Comparison of ENCODE assay signal across 13 cellular contexts in the genomic region with DNA sequence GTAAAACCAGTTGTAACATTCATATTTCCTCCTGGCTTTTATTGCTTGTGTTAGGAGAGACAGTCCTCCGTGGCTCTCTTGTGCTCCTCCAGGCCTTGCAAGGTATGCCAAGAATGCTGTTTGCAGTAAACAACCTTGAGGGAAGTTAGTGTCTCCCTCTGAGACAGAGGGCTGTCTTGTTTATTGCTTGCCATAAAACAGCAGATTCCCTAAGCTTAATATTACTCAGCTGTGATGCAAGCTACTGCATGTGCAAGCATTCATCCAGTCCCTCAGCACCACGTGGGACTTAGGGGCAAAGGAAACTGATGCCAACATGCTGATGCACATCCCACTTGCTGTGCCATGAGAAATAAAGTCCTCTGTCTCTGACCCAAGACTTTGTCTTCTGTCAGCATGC. TPM values are rescaled to one million over a fixed set of nuclear protein-coding genes. Genes with fewer than 3 reads are reported as not detected.
DNase-seq lines count a peak whose midpoint lies in the region; ATAC-seq and TF ChIP-seq lines count a peak whose summit lies in the region.
"Had no signal": no experiment of that assay in that cellular context is flagged by ENCODE, and none has a peak within 500 bp of the region (broad histone marks: within the 10 kb centered on the region; RNA-seq: fewer than 3 reads in every experiment).

No MANE protein-coding gene starts in this region.

- CTCF ChIA-PET in mammary epithelial cell (lab: Charles Lee; ENCODE audit: low non-redundant PET): interaction anchor here (0.6 to 1.2 kb wide), 3 partner anchors 10 to 13 kb away, joined by 3 to 13 read pairs (median 3); no protein-coding TSS in a partner anchor
- CTCF ChIA-PET in CD8-positive, alpha-beta memory T cell (lab: Charles Lee): interaction anchor here (1.1 to 5.0 kb wide), 3 partner anchors 11 to 162 kb away, joined by 3 to 50 read pairs (median 27); no protein-coding TSS in a partner anchor

- H4K20me1 ChIP-seq in mammary epithelial cell (ENCODE audit: insufficient read depth, low read length): no peaks in the 10 kb centered on the region

- peaks cover 86% of the 10 kb centered on the region for H3K79me2 ChIP-seq in mammary epithelial cell (ENCODE audit: insufficient read depth, low read length)

- DNase-seq in HT1080 (ENCODE audit: low read depth) (peak; percentile 62), mammary epithelial cell (peak; percentile 93), kidney glomerular epithelial cell (lab: John Stamatoyannopoulos, UW) (peak; percentile 29), superior temporal gyrus (ENCODE audit: extremely low spot score) (peak; percentile 79), NCI-H526 treated with DMSO at 0.1 percent for 48 hours (lab: John Stamatoyannopoulos, UW) (no peak)
- no peak for DNase-seq in activated CD4-positive, alpha-beta T cell treated with anti-CD3 and anti-CD28 coated beads for 4 hours
- DNase-seq in activated naive CD4-positive, alpha-beta T cell treated with anti-CD3 and anti-CD28 coated beads, Interleukin-2, amount 50 U/mL, for 72 hours (ENCODE audit: low spot score in 2 of 2): no peak
- no peak for DNase-seq in CD8-positive, alpha-beta memory T cell
- DNase-seq: H7; naive thymus-derived CD8-positive, alpha-beta T cell; stimulated activated naive CD4-positive, alpha-beta T cell treated with Interleukin-2 at 50 U/mL for 16 hours had no signal

- WGBS in mammary epithelial cell (ENCODE audit: low coverage, missing lambda C conversion rate): 0% methylated on average over 2 of the region's 2 CpGs

- H3K4me3 Mint-ChIP-seq in CD8-positive, alpha-beta memory T cell: no peak overlapping the region
- H3K4me3 Mint-ChIP-seq: naive thymus-derived CD8-positive, alpha-beta T cell had no signal

- H2AFZ ChIP-seq in mammary epithelial cell (ENCODE audit: low read depth, low read length): no peak overlapping the region

- TF ChIP-seq CTCF in mammary epithelial cell (conservative IDR thresholded peaks at IDR 0.05 in 1 of 2, IDR thresholded peaks at IDR 0.05 in 1 of 2; ENCODE audit: extremely low read depth in 1 of 2, insufficient read depth in 1 of 2, low read depth in 1 of 2, low read length in 2 of 2): no peak

- H3K36me3 Mint-ChIP-seq in activated naive CD4-positive, alpha-beta T cell treated with anti-CD3 and anti-CD28 coated beads, Interleukin-2, amount 50 U/mL, for 72 hours: no peaks in the 10 kb centered on the region
- peaks cover 0 to 4% (median 0%) of the 10 kb centered on the region in 3 donors for H3K36me3 Mint-ChIP-seq in CD8-positive, alpha-beta memory T cell
- H3K36me3 Mint-ChIP-seq: naive thymus-derived CD8-positive, alpha-beta T cell had no signal

- H3K27me3 ChIP-seq in mammary epithelial cell (ENCODE audit: insufficient read depth, low read length): no peaks in the 10 kb centered on the region
- H3K27me3 ChIP-seq in CD8-positive, alpha-beta memory T cell (ENCODE audit: insufficient read depth, low read length, poor library complexity, severe bottlenecking): no peaks in the 10 kb centered on the region

- H3K4me1 ChIP-seq in mammary epithelial cell (ENCODE audit: insufficient read depth, low read length): peaks cover 45% of the 10 kb centered on the region
- H3K4me1 ChIP-seq in CD8-positive, alpha-beta memory T cell (ENCODE audit: insufficient read depth, low read length): no peaks in the 10 kb centered on the region

- POLR2A ChIA-PET in CD8-positive, alpha-beta memory T cell (lab: Charles Lee): no interaction called here

- no peaks in the 10 kb centered on the region for H3K27me3 Mint-ChIP-seq in CD8-positive, alpha-beta memory T cell
- H3K27me3 Mint-ChIP-seq: naive thymus-derived CD8-positive, alpha-beta T cell had no signal

- peak overlapping the region; percentile 59 for H3K4me2 ChIP-seq in mammary epithelial cell (ENCODE audit: insufficient read depth, low read depth, low read length)

- H3K9me3 Mint-ChIP-seq in activated naive CD4-positive, alpha-beta T cell treated with anti-CD3 and anti-CD28 coated beads, Interleukin-2, amount 50 U/mL, for 72 hours: no peaks in the 10 kb centered on the region
- H3K9me3 Mint-ChIP-seq in CD8-positive, alpha-beta memory T cell: no peaks in the 10 kb centered on the region
- H3K9me3 Mint-ChIP-seq: naive thymus-derived CD8-positive, alpha-beta T cell had no signal

- intact Hi-C loops in mammary epithelial cell (cut with micrococcal nuclease): no loop called here

- ATAC-seq in activated naive CD4-positive, alpha-beta T cell treated with anti-CD3 and anti-CD28 coated beads, Interleukin-2, amount 50 U/mL, for 72 hours: no peak
- ATAC-seq: GM12878; naive thymus-derived CD8-positive, alpha-beta T cell had no signal

- no peak overlapping the region for H3K9ac ChIP-seq in mammary epithelial cell (ENCODE audit: insufficient read depth, low read length)

- dilution Hi-C loops in mammary epithelial cell (cut with HindIII; ENCODE audit: low sequenced_read_pairs): loop anchor here (5.0 kb wide), 1 partner anchor 58 kb away; no protein-coding TSS in a partner anchor

- BruUV-seq in mammary epithelial cell (replicated peaks; lab: Mats Ljungman, UMichigan): no TSS peak

- no peaks in the 10 kb centered on the region for H3K36me3 ChIP-seq in mammary epithelial cell (ENCODE audit: insufficient read depth, low read length)
- no peaks in the 10 kb centered on the region for H3K36me3 ChIP-seq in CD8-positive, alpha-beta memory T cell (ENCODE audit: insufficient read depth, low read length)

- H3K27ac Mint-ChIP-seq in activated naive CD4-positive, alpha-beta T cell treated with anti-CD3 and anti-CD28 coated beads, Interleukin-2, amount 50 U/mL, for 72 hours: peak overlapping the region in 1 of 2 donors; percentile 20
- H3K27ac Mint-ChIP-seq in CD8-positive, alpha-beta memory T cell: no peak overlapping the region
- H3K27ac Mint-ChIP-seq: naive thymus-derived CD8-positive, alpha-beta T cell had no signal

- in situ Hi-C loops in mammary epithelial cell (cut with MboI; ENCODE audit: low sequenced_read_pairs in 2 of 2): loop anchor here in 1 of 2 donors (10.0 kb wide), 1 partner anchor 159 kb away; no protein-coding TSS in a partner anchor

- H3K4me3 ChIP-seq in mammary epithelial cell (replicated peaks in 1 of 3; ENCODE audit: insufficient read depth in 1 of 3, low read depth in 2 of 3, low read length in 3 of 3): no peak overlapping the region
- H3K4me3 ChIP-seq in CD8-positive, alpha-beta memory T cell (ENCODE audit: low read length): no peak overlapping the region
- H3K4me3 ChIP-seq: GM12878 had no signal

- no peaks in the 10 kb centered on the region for H3K9me3 ChIP-seq in mammary epithelial cell (replicated peaks; ENCODE audit: insufficient read depth, low read length)
- no peaks in the 10 kb centered on the region for H3K9me3 ChIP-seq in CD8-positive, alpha-beta memory T cell (ENCODE audit: low read length)

- peaks cover 0 to under 1% (median 0%) of the 10 kb centered on the region in 3 donors for H3K4me1 Mint-ChIP-seq in CD8-positive, alpha-beta memory T cell

- peak overlapping the region; percentile 31 for H3K27ac ChIP-seq in mammary epithelial cell (ENCODE audit: insufficient read depth, low read depth, low read length)
- H3K27ac ChIP-seq in CD8-positive, alpha-beta memory T cell (ENCODE audit: low read depth, low read length): no peak overlapping the region

RNA-seq across cellular contexts. Expression of a gene that starts 6.6 kb away (rescaled TPM):
- total RNA-seq in HT1080 (2014; rRNA removed; shearing (Covaris generic)): 13.7 and 15.1 TPM in 2 replicates
- polyA plus RNA-seq in HT1080 (2015; cell fraction: cytosol; rRNA removed): 12.0 and 12.8 TPM in 2 replicates
- polyA plus RNA-seq in HT1080 (2015; cell fraction: nucleus; rRNA removed): 33.9 and 39.4 TPM in 2 replicates
- 10 to 100 TPM; 17.0 to 38.4 TPM for total RNA-seq in mammary epithelial cell
- 16.7 TPM for polyA plus RNA-seq in mammary epithelial cell
- 37.1 TPM for polyA minus RNA-seq in mammary epithelial cell
- total RNA-seq in activated naive CD4-positive, alpha-beta T cell treated with anti-CD3 and anti-CD28 coated beads, Interleukin-2, amount 50 U/mL, for 72 hours: 10 to 100 TPM; 15.5 to 18.0 TPM
- total RNA-seq in CD8-positive, alpha-beta memory T cell: 10 to 100 TPM; 19.0 to 21.6 TPM
- 1.7 TPM for polyA plus RNA-seq in CD8-positive, alpha-beta memory T cell

RNA-seq across cellular contexts. Expression of a gene that starts 6.8 kb away (rescaled TPM):
- total RNA-seq in HT1080 (2014; rRNA removed; shearing (Covaris generic)): 46.9 and 57.1 TPM in 2 replicates
- 46.3 and 52.6 TPM in 2 replicates for polyA plus RNA-seq in HT1080 (2015; cell fraction: cytosol; rRNA removed)
- polyA plus RNA-seq in HT1080 (2015; cell fraction: nucleus; rRNA removed): 44.5 and 49.0 TPM in 2 replicates
- 10 to 100 TPM; 28.1 to 33.0 TPM for total RNA-seq in mammary epithelial cell
- 27.9 TPM for polyA plus RNA-seq in mammary epithelial cell
- 14.1 TPM for polyA minus RNA-seq in mammary epithelial cell
- 10 to 100 TPM; 13.9 to 22.2 TPM for total RNA-seq in activated naive CD4-positive, alpha-beta T cell treated with anti-CD3 and anti-CD28 coated beads, Interleukin-2, amount 50 U/mL, for 72 hours
- 10 to 100 TPM; 16.8 to 20.1 TPM for total RNA-seq in CD8-positive, alpha-beta memory T cell
- polyA plus RNA-seq in CD8-positive, alpha-beta memory T cell: 5.4 TPM

RNA-seq across cellular contexts. Expression of a gene that starts 43.0 kb away (rescaled TPM):
- total RNA-seq in HT1080 (2014; rRNA removed; shearing (Covaris generic)): not detected in 2 replicates
- polyA plus RNA-seq in HT1080 (2015; cell fraction: cytosol; rRNA removed): not detected in 2 replicates
- polyA plus RNA-seq in HT1080 (2015; cell fraction: nucleus; rRNA removed): not detected in 2 replicates
- total RNA-seq in mammary epithelial cell: under 1 TPM in 1 of 2 donors, not detected in 1; 0.33 TPM
- polyA plus RNA-seq in mammary epithelial cell: 0.16 TPM
- not detected for polyA minus RNA-seq in mammary epithelial cell
- total RNA-seq in activated naive CD4-positive, alpha-beta T cell treated with anti-CD3 and anti-CD28 coated beads, Interleukin-2, amount 50 U/mL, for 72 hours: not detected
- total RNA-seq in CD8-positive, alpha-beta memory T cell: not detected
- not detected for polyA plus RNA-seq in CD8-positive, alpha-beta memory T cell
- total RNA-seq: GM12878; naive thymus-derived CD8-positive, alpha-beta T cell; T-helper 2 cell treated with Interferon-gamma antibody and Interleukin-4, amounts not matched to agents 100 ng/mL and 5 ng/mL, for 36 hours had no signal
- polyA plus RNA-seq: naive thymus-derived CD8-positive, alpha-beta T cell had no signal

Comparison
In these comparisons a context has a peak if more than half of its experiments do, and no peak if none do; other contexts are left out.
1. DNase-seq: peak in HT1080 (single experiment), mammary epithelial cell (single experiment), kidney glomerular epithelial cell (single experiment) and superior temporal gyrus (single experiment); none in NCI-H526 treated with DMSO at 0.1 percent for 48 hours (single experiment), activated CD4-positive, alpha-beta T cell treated with anti-CD3 and anti-CD28 coated beads for 4 hours (0 of 2), activated naive CD4-positive, alpha-beta T cell treated with anti-CD3 and anti-CD28 coated beads, Interleukin-2, amount 50 U/mL, for 72 hours (0 of 2) and CD8-positive, alpha-beta memory T cell (0 of 5).